In genomic region chr3:9843715-9844438, GRCh38 we compare ENCODE assay signal across 1 cellular context.
A peak's percentile ranks its signal among the peaks of the same experiment; 100 is the strongest.
TF ChIP-seq lines count a peak whose summit lies in the region.

TSS of gene RPUSD3 (minus strand) at chr3:9844008. CDS start at chr3:9843990, 18 bp downstream.

TF ChIP-seq in HepG2, 621 proteins besides CTCF, POLR2A, EP300 and RAD21 (continued from another document and continues in another):
- TF ChIP-seq ARID4A (CRISPR knock-in tag; IDR thresholded peaks at IDR 0.05; ENCODE audit: borderline replicate concordance), result peak; percentile 80
- peak; percentile 74 for TF ChIP-seq DMAP1 (CRISPR knock-in tag; IDR thresholded peaks at IDR 0.05)
- no peak for TF ChIP-seq HMGA1 (CRISPR knock-in tag; conservative IDR thresholded peaks at IDR 0.05)
- peak; percentile 57; the same call in 1 of the 2 replicates for TF ChIP-seq PHF20 (CRISPR knock-in tag; IDR thresholded peaks at IDR 0.05)
- 0 out of 2 replicates have a peak, but pooled peaks have one; percentile 45 for TF ChIP-seq ZNF564 (CRISPR knock-in tag; IDR thresholded peaks at IDR 0.05)
- no peak for TF ChIP-seq KMT2A (CRISPR knock-in tag; IDR thresholded peaks at IDR 0.05)
- TF ChIP-seq MYPOP (CRISPR knock-in tag; IDR thresholded peaks at IDR 0.05), result 0 out of 2 replicates have a peak, but pooled peaks have one; percentile 49
- peak; percentile 49; the same call in 1 of the 2 replicates for TF ChIP-seq REPIN1 (CRISPR knock-in tag; IDR thresholded peaks at IDR 0.05; ENCODE audit: borderline replicate concordance, low read depth)
- peak; percentile 86 for TF ChIP-seq ZNF761 (CRISPR knock-in tag; conservative IDR thresholded peaks at IDR 0.05)
- TF ChIP-seq ZNF704 (CRISPR knock-in tag; IDR thresholded peaks at IDR 0.05; ENCODE audit: borderline replicate concordance), result 0 out of 2 replicates have a peak, but pooled peaks have one; percentile 15
- no peak for TF ChIP-seq TOPORS (CRISPR knock-in tag; IDR thresholded peaks at IDR 0.05)
- TF ChIP-seq THAP11 (CRISPR knock-in tag; IDR thresholded peaks at IDR 0.05), result peak; percentile 58
- TF ChIP-seq NR2F6 (IDR thresholded peaks at IDR 0.05), result no peak
- TF ChIP-seq NR2F6 (CRISPR knock-in tag; IDR thresholded peaks at IDR 0.05), result peak; percentile 5; the same call in 1 of the 2 replicates
- TF ChIP-seq HNF1A (IDR thresholded peaks at IDR 0.05; ENCODE audit: low read depth), result no peak
- peak; percentile 40; the same call in 1 of the 2 replicates for TF ChIP-seq HNF1A (CRISPR knock-in tag; IDR thresholded peaks at IDR 0.05; ENCODE audit: borderline replicate concordance)
- TF ChIP-seq ZNF891 (CRISPR knock-in tag; IDR thresholded peaks at IDR 0.05), result peak; percentile 70
- peak; percentile 98 for TF ChIP-seq PBX2 (CRISPR knock-in tag; IDR thresholded peaks at IDR 0.05)
- no peak for TF ChIP-seq ZNF12 (CRISPR knock-in tag; IDR thresholded peaks at IDR 0.05)
- 0 out of 2 replicates have a peak, but pooled peaks have one; percentile 2 for TF ChIP-seq SP4 (CRISPR knock-in tag; IDR thresholded peaks at IDR 0.05)
- no peak for TF ChIP-seq BRCA1 (CRISPR knock-in tag; IDR thresholded peaks at IDR 0.05)
- TF ChIP-seq GATAD1 (CRISPR knock-in tag; IDR thresholded peaks at IDR 0.05), result peak; percentile 60
- TF ChIP-seq ELF1 (CRISPR knock-in tag; IDR thresholded peaks at IDR 0.05), result peak; percentile 46
- TF ChIP-seq FOXP4 (CRISPR knock-in tag; IDR thresholded peaks at IDR 0.05), result 0 out of 2 replicates have a peak, but pooled peaks have one; percentile 10
- TF ChIP-seq ZSCAN21 (CRISPR knock-in tag; IDR thresholded peaks at IDR 0.05; ENCODE audit: borderline replicate concordance), result no peak; the same call in 1 of the 2 replicates
- peak; percentile 21; the same call in 1 of the 2 replicates for TF ChIP-seq IKZF5 (CRISPR knock-in tag; IDR thresholded peaks at IDR 0.05)
- peak; percentile 68 for TF ChIP-seq SAP130 (CRISPR knock-in tag; IDR thresholded peaks at IDR 0.05; ENCODE audit: low read depth)
- peak; percentile 68; the same call in 1 of the 2 replicates for TF ChIP-seq GMEB1 (CRISPR knock-in tag; IDR thresholded peaks at IDR 0.05; ENCODE audit: borderline replicate concordance)
- peak; percentile 44; the same call in 1 of the 2 replicates for TF ChIP-seq BHLHE40 (IDR thresholded peaks at IDR 0.05; ENCODE audit: low read length)
- TF ChIP-seq ZNF414 (CRISPR knock-in tag; IDR thresholded peaks at IDR 0.05), result peak; percentile 39; the same call in 1 of the 2 replicates
- peak; percentile 27; the same call in 1 of the 2 replicates for TF ChIP-seq MXD4 (CRISPR knock-in tag; IDR thresholded peaks at IDR 0.05)
- peak; percentile 84 for TF ChIP-seq SNAPC4 (CRISPR knock-in tag; IDR thresholded peaks at IDR 0.05)
- TF ChIP-seq PTBP1 (IDR thresholded peaks at IDR 0.05; ENCODE audit: low read depth, low read length, poor library complexity, severe bottlenecking), result no peak
